32 cellular contexts compared by ENCODE assay signal in genomic region chrX:80485543-80485942, GRCh38.
DNase-seq lines count a peak whose midpoint lies in the region; ATAC-seq, FAIRE-seq and TF ChIP-seq lines count a peak whose summit lies in the region.
"Had no signal": no experiment of that assay in that cellular context is flagged by ENCODE, and none has a peak within 500 bp of the region (broad histone marks: within the 10 kb centered on the region; RNA-seq: fewer than 3 reads in every experiment).

No MANE protein-coding gene starts in this region.

- H3K27ac ChIP-seq in heart right ventricle (no peak overlapping the region), K562 (ENCODE audit: extremely low read depth, low read depth, low read length) (no peak overlapping the region)
- H3K27ac ChIP-seq: 22Rv1; A549; BLaER1; BLaER1 treated with 17β-estradiol and CSF1 and Interleukin-3, amounts not matched to agents 10 nM and 100 nM; C4-2B had no signal

- no peaks in the 10 kb centered on the region for H3K79me2 ChIP-seq in K562 (ENCODE audit: control insufficient read depth, insufficient read depth, low read length)

- no peaks in the 10 kb centered on the region for H3K4me1 ChIP-seq in heart right ventricle
- H3K4me1 ChIP-seq in K562 (replicated peaks in 1 of 2; ENCODE audit: control insufficient read depth in 2 of 2, insufficient read depth in 2 of 2, low read length in 2 of 2) = no peaks in the 10 kb centered on the region
- H3K4me1 ChIP-seq: A549; BE2C; BLaER1; BLaER1 treated with 17β-estradiol and CSF1 and Interleukin-3, amounts not matched to agents 10 nM and 100 nM; Caco-2 had no signal

- in situ Hi-C loops in K562 (cut with MboI) = no loop called here

- FAIRE-seq in GM19239 (lab: Jason Lieb, UNC) (peak; percentile 21), K562 (lab: Jason Lieb, UNC) (no peak)
- FAIRE-seq: A549, D721Med had no signal

- TF ChIP-seq POLR2A in K562 (conservative IDR thresholded peaks at IDR 0.05) = no peak

- no peaks in the 10 kb centered on the region for H3K36me3 ChIP-seq in heart right ventricle
- no peaks in the 10 kb centered on the region for H3K36me3 ChIP-seq in K562 (ENCODE audit: control insufficient read depth, insufficient read depth, low read length)
- H3K36me3 ChIP-seq: BE2C; BLaER1; BLaER1 treated with 17β-estradiol and CSF1 and Interleukin-3, amounts not matched to agents 10 nM and 100 nM had no signal

- no peak for TF ChIP-seq RAD21 in K562 (CRISPR knock-in tag; conservative IDR thresholded peaks at IDR 0.05 in 1 of 2, IDR thresholded peaks at IDR 0.05 in 1 of 2)

- no peak overlapping the region for H3K9ac ChIP-seq in K562 (ENCODE audit: insufficient read depth in 1 of 2, low read depth in 2 of 2, low read length in 2 of 2)
- H3K9ac ChIP-seq: BLaER1; BLaER1 treated with 17β-estradiol and CSF1 and Interleukin-3, amounts not matched to agents 10 nM and 100 nM had no signal

- TF ChIP-seq EP300 in K562 (IDR thresholded peaks at IDR 0.05; ENCODE audit: low read length) = no peak

- no peak overlapping the region for H2AFZ ChIP-seq in K562 (ENCODE audit: low read depth, low read length)

- POLR2A ChIA-PET in K562 (lab: Yijun Ruan, JAX) = no interaction called here

- BruUV-seq in K562 (replicated peaks; lab: Mats Ljungman, UMichigan) = no TSS peak

- CTCF ChIA-PET in K562 (lab: Yijun Ruan, JAX; ENCODE audit: low intra/inter-chr PET ratio) = no interaction called here

- H3K4me2 ChIP-seq in K562 (ENCODE audit: insufficient read depth, low read length) = no peak overlapping the region
- H3K4me2 ChIP-seq: A549; BLaER1; BLaER1 treated with 17β-estradiol and CSF1 and Interleukin-3, amounts not matched to agents 10 nM and 100 nM had no signal

- DNase-seq in Right ventricle myocardium inferior (ENCODE audit: missing footprints) (no peak), heart right ventricle (no peak), GM19239 (ENCODE audit: insufficient read length, low spot score) (no peak), K562 (ENCODE audit: extremely low read depth in 1 of 4, low spot score in 3 of 4) (no peak), hepatic stellate cell (ENCODE audit: low spot score) (no peak)
- DNase-seq: 8988T; ACHN; AML-193; BE2C; C1 segment of cervical spinal cord; Caco-2; Calu3; CD4-positive, alpha-beta memory T cell; CD4-positive, alpha-beta T cell; CD4-positive, CD25-positive, alpha-beta regulatory T cell; CD8-positive, alpha-beta memory T cell; CD8-positive, alpha-beta T cell; COR-L47; DMS 273 treated with DMSO at 0.1 percent for 48 hours; DMS153; DMS53; DMS79; DMS79 treated with DMSO at 0.1 percent for 48 hours; DND-41; EL had no signal

- H4K20me1 ChIP-seq in K562 (replicated peaks; ENCODE audit: control insufficient read depth, insufficient read depth, low read length) = no peaks in the 10 kb centered on the region
- H4K20me1 ChIP-seq: BLaER1; BLaER1 treated with 17β-estradiol and CSF1 and Interleukin-3, amounts not matched to agents 10 nM and 100 nM had no signal

- ATAC-seq in Right ventricle myocardium inferior (peak; percentile 44), heart right ventricle (no peak), K562 (peak; percentile 56), GM18909 (IDR thresholded peaks at IDR 0.05; ENCODE audit: poor library complexity, unreplicated experiment) (no peak)
- ATAC-seq: A549; CD8-positive, alpha-beta T cell had no signal

- H3K27me3 ChIP-seq in heart right ventricle = peaks cover 0 to 10% (median 0%) of the 10 kb centered on the region in 7 donors
- H3K27me3 ChIP-seq in K562 (ENCODE audit: control insufficient read depth in 2 of 2, insufficient read depth in 2 of 2, low read length in 2 of 2) = no peaks in the 10 kb centered on the region
- H3K27me3 ChIP-seq: BE2C had no signal

- no peak overlapping the region for H3K4me3 ChIP-seq in heart right ventricle
- H3K4me3 ChIP-seq in K562 = no peak overlapping the region
- H3K4me3 ChIP-seq: A549; BLaER1; BLaER1 treated with 17β-estradiol and CSF1 and Interleukin-3, amounts not matched to agents 10 nM and 100 nM had no signal

- intact Hi-C loops in Right ventricle myocardium inferior (cut with DNase I) (no loop called here), heart right ventricle (cut with DNase I) (no loop called here), K562 (cut with micrococcal nuclease) (no loop called here)

- no peaks in the 10 kb centered on the region for H3K9me1 ChIP-seq in K562 (ENCODE audit: control insufficient read depth, insufficient read depth, low read length)

- H3K9me3 ChIP-seq in heart right ventricle (peaks cover 0 to 23% (median 0%) of the 10 kb centered on the region in 11 donors), K562 (replicated peaks; ENCODE audit: control insufficient read depth, insufficient read depth, low read depth, low read length) (no peaks in the 10 kb centered on the region)
- H3K9me3 ChIP-seq: A549, BE2C, Caco-2 had no signal

- TF ChIP-seq CTCF in heart right ventricle (IDR thresholded peaks at IDR 0.05) (no peak), K562 (IDR thresholded peaks at IDR 0.05 in 2 of 3, conservative IDR thresholded peaks at IDR 0.05 in 1 of 3; ENCODE audit: insufficient read depth in 2 of 3, low read depth in 1 of 3, low read length in 3 of 3) (no peak)

TF ChIP-seq in K562, 482 proteins besides CTCF, POLR2A, EP300 and RAD21:
- TF ChIP-seq TAF1 (IDR thresholded peaks at IDR 0.05; ENCODE audit: control insufficient read depth, extremely low read depth, insufficient read depth, low read length, severe bottlenecking) = no peak
- TF ChIP-seq KLF16 (IDR thresholded peaks at IDR 0.05) = no peak
- TF ChIP-seq NCOA6 (IDR thresholded peaks at IDR 0.05) = no peak
- no peak for TF ChIP-seq ZNF134 (CRISPR knock-in tag; conservative IDR thresholded peaks at IDR 0.05)
- no peak for TF ChIP-seq FOXA3 (CRISPR knock-in tag; conservative IDR thresholded peaks at IDR 0.05 in 1 of 2, IDR thresholded peaks at IDR 0.05 in 1 of 2)
- TF ChIP-seq UBTF (IDR thresholded peaks at IDR 0.05; ENCODE audit: borderline replicate concordance in 1 of 2, low read depth in 2 of 2, low read length in 2 of 2) = no peak

Comparison
In these comparisons a context has a peak if more than half of its experiments do, and no peak if none do; other contexts are left out.
1. ATAC-seq: peak in Right ventricle myocardium inferior (single experiment) and K562 (single experiment); none in heart right ventricle (0 of 8) and GM18909 (single experiment).